1 cellular context compared by ENCODE assay signal in genomic region chr4:40846556-40846955, GRCh38.
TF ChIP-seq lines count a peak whose summit lies in the region.

No MANE protein-coding gene starts in this region.

TF ChIP-seq in GM23338, 12 proteins besides CTCF, POLR2A, EP300 and RAD21 (continued from another document):
- TF ChIP-seq, protein P1, sequence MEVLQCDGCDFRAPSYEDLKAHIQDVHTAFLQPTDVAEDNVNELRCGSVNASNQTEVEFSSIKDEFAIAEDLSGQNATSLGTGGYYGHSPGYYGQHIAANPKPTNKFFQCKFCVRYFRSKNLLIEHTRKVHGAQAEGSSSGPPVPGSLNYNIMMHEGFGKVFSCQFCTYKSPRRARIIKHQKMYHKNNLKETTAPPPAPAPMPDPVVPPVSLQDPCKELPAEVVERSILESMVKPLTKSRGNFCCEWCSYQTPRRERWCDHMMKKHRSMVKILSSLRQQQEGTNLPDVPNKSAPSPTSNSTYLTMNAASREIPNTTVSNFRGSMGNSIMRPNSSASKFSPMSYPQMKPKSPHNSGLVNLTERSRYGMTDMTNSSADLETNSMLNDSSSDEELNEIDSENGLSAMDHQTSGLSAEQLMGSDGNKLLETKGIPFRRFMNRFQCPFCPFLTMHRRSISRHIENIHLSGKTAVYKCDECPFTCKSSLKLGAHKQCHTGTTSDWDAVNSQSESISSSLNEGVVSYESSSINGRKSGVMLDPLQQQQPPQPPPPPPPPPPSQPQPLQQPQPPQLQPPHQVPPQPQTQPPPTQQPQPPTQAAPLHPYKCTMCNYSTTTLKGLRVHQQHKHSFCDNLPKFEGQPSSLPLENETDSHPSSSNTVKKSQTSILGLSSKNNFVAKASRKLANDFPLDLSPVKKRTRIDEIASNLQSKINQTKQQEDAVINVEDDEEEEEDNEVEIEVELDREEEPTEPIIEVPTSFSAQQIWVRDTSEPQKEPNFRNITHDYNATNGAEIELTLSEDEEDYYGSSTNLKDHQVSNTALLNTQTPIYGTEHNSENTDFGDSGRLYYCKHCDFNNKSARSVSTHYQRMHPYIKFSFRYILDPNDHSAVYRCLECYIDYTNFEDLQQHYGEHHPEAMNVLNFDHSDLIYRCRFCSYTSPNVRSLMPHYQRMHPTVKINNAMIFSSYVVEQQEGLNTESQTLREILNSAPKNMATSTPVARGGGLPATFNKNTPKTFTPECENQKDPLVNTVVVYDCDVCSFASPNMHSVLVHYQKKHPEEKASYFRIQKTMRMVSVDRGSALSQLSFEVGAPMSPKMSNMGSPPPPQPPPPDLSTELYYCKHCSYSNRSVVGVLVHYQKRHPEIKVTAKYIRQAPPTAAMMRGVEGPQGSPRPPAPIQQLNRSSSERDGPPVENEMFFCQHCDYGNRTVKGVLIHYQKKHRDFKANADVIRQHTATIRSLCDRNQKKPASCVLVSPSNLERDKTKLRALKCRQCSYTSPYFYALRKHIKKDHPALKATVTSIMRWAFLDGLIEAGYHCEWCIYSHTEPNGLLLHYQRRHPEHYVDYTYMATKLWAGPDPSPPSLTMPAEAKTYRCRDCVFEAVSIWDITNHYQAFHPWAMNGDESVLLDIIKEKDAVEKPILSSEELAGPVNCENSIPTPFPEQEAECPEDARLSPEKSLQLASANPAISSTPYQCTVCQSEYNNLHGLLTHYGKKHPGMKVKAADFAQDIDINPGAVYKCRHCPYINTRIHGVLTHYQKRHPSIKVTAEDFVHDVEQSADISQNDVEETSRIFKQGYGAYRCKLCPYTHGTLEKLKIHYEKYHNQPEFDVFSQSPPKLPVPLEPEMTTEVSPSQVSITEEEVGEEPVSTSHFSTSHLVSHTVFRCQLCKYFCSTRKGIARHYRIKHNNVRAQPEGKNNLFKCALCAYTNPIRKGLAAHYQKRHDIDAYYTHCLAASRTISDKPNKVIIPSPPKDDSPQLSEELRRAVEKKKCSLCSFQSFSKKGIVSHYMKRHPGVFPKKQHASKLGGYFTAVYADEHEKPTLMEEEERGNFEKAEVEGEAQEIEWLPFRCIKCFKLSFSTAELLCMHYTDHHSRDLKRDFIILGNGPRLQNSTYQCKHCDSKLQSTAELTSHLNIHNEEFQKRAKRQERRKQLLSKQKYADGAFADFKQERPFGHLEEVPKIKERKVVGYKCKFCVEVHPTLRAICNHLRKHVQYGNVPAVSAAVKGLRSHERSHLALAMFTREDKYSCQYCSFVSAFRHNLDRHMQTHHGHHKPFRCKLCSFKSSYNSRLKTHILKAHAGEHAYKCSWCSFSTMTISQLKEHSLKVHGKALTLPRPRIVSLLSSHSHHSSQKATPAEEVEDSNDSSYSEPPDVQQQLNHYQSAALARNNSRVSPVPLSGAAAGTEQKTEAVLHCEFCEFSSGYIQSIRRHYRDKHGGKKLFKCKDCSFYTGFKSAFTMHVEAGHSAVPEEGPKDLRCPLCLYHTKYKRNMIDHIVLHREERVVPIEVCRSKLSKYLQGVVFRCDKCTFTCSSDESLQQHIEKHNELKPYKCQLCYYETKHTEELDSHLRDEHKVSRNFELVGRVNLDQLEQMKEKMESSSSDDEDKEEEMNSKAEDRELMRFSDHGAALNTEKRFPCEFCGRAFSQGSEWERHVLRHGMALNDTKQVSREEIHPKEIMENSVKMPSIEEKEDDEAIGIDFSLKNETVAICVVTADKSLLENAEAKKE (CRISPR knock-in tag; IDR thresholded peaks at IDR 0.05), result no peak
- TF ChIP-seq NANOG (IDR thresholded peaks at IDR 0.05; ENCODE audit: borderline replicate concordance), result no peak
- no peak for TF ChIP-seq JUNB (IDR thresholded peaks at IDR 0.05; ENCODE audit: unreplicated experiment)
- TF ChIP-seq EZH2 (IDR thresholded peaks at IDR 0.05; ENCODE audit: low read depth, unreplicated experiment), result no peak
- TF ChIP-seq CREB1 (CRISPR knock-in tag; IDR thresholded peaks at IDR 0.05; ENCODE audit: low read depth), result no peak
- TF ChIP-seq ZNF114 (CRISPR knock-in tag; IDR thresholded peaks at IDR 0.05), result no peak
- TF ChIP-seq EZH2phosphoT487 (IDR thresholded peaks at IDR 0.05; ENCODE audit: unreplicated experiment), result no peak
- TF ChIP-seq POLR2AphosphoS5 (IDR thresholded peaks at IDR 0.05; ENCODE audit: low read depth), result no peak
- TF ChIP-seq ETS1 (IDR thresholded peaks at IDR 0.05), result no peak
